Comparison of ENCODE assay signal across 21 cellular contexts in the genomic region with DNA sequence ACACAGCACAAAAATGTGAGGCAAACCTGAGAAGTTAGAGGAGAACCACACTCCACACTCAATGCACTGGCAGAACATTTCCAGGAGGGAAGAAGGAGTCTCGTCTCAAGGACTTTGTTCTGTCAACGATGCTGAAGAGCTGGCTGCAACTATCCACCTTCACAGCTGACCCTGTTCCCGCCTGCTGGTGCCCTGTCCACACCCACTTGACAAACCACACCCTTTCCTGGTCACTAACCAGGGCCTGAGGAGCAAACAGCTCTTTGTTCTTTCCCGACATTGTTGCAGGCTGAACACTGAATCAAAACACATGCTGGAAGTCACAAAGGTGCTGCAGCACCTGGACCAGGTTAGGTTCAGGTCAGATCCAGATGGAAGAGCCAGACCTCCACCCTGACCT.
"Had no signal": no experiment of that assay in that cellular context is flagged by ENCODE, and none has a peak within 500 bp of the region (broad histone marks: within the 10 kb centered on the region; RNA-seq: fewer than 3 reads in every experiment).

No MANE protein-coding gene starts in this region.

- H3K27me3 ChIP-seq: esophagus squamous epithelium, left lung, transverse colon, vagina had no signal

- H3K9me3 Mint-ChIP-seq: activated T-helper 1 cell treated with anti-CD3 and anti-CD28 coated beads, Interleukin-12 subunit alpha, Interleukin-12 subunit beta, Interleukin-2, Interleukin-4 antibody, amounts not matched to agents 30 ng/mL and 10 ng/mL and 1 ng/mL, durations not matched to agents 14 hours and 24 hours and 36 hours; stimulated activated naive CD8-positive, alpha-beta T cell treated with anti-CD3 and anti-CD28 coated beads, Interleukin-15, amount 100 ng/mL, for 72 hours had no signal

- H3K4me1 Mint-ChIP-seq: memory B cell; neural crest cell; stimulated activated naive CD8-positive, alpha-beta T cell treated with anti-CD3 and anti-CD28 coated beads, Interleukin-15, amount 100 ng/mL, for 72 hours had no signal

- FAIRE-seq: islet of Langerhans had no signal

- H3K36me3 Mint-ChIP-seq: activated naive CD8-positive, alpha-beta T cell; memory B cell had no signal

- H3K27ac Mint-ChIP-seq: activated naive CD8-positive, alpha-beta T cell; activated T-helper 1 cell treated with anti-CD3 and anti-CD28 coated beads, Interleukin-12 subunit alpha, Interleukin-12 subunit beta, Interleukin-2, Interleukin-4 antibody, amounts not matched to agents 30 ng/mL and 10 ng/mL and 1 ng/mL, durations not matched to agents 14 hours and 24 hours and 36 hours; effector memory CD8-positive, alpha-beta T cell; memory B cell; naive B cell; stimulated activated naive CD8-positive, alpha-beta T cell treated with anti-CD3 and anti-CD28 coated beads, Interleukin-15, amount 100 ng/mL, for 72 hours had no signal

- H3K4me1 ChIP-seq: esophagus squamous epithelium, left lung, suprapubic skin, transverse colon, vagina had no signal

- ATAC-seq: effector memory CD8-positive, alpha-beta T cell; left lung; stimulated activated naive CD8-positive, alpha-beta T cell treated with anti-CD3 and anti-CD28 coated beads, Interleukin-15, amount 100 ng/mL, for 72 hours had no signal

- DNase-seq: activated CD4-positive, alpha-beta T cell treated with anti-CD3 and anti-CD28 coated beads for 1 hour; activated CD4-positive, alpha-beta T cell treated with anti-CD3 and anti-CD28 coated beads, Interleukin-2, amount 50 U/mL, for 48 hours; activated T-cell treated with anti-CD3 and anti-CD28 coated beads for 4 hours; effector memory CD8-positive, alpha-beta T cell; esophagus squamous epithelium; left lung; naive B cell; stimulated activated CD4-positive, alpha-beta T cell treated with anti-CD3 and anti-CD28 coated beads, Interleukin-15, amount 100 ng/mL, for 24 hours; stimulated activated CD4-positive, alpha-beta T cell treated with anti-CD3 and anti-CD28 coated beads, Interleukin-2, amount 100 ng/mL, for 48 hours; stimulated activated naive CD8-positive, alpha-beta T cell treated with anti-CD3 and anti-CD28 coated beads, Interleukin-15, amount 100 ng/mL, for 72 hours; T-helper 2 cell; transverse colon had no signal

- H3K27me3 Mint-ChIP-seq: effector memory CD8-positive, alpha-beta T cell; memory B cell had no signal

- H3K4me3 Mint-ChIP-seq: activated naive CD8-positive, alpha-beta T cell; activated T-helper 1 cell treated with anti-CD3 and anti-CD28 coated beads, Interleukin-12 subunit alpha, Interleukin-12 subunit beta, Interleukin-2, Interleukin-4 antibody, amounts not matched to agents 30 ng/mL and 10 ng/mL and 1 ng/mL, durations not matched to agents 14 hours and 24 hours and 36 hours; effector memory CD8-positive, alpha-beta T cell; memory B cell; naive B cell; neural crest cell; stimulated activated naive CD8-positive, alpha-beta T cell treated with anti-CD3 and anti-CD28 coated beads, Interleukin-15, amount 100 ng/mL, for 72 hours had no signal

- H3K9me3 ChIP-seq: esophagus squamous epithelium, left lung, suprapubic skin, transverse colon, vagina had no signal

- H3K36me3 ChIP-seq: esophagus squamous epithelium, left lung, suprapubic skin, transverse colon, vagina had no signal

- H3K27ac ChIP-seq: esophagus squamous epithelium, left lung, skin epidermis, suprapubic skin, transverse colon, vagina, VCaP had no signal

- H3K4me3 ChIP-seq: esophagus squamous epithelium, left lung, skin epidermis, suprapubic skin, transverse colon, vagina had no signal
